In genomic region chr9:127479507-127480081, GRCh38 we compare ENCODE assay signal across 25 cellular contexts.
"Had no signal": no experiment of that assay in that cellular context is flagged by ENCODE, and none has a peak within 500 bp of the region (broad histone marks: within the 10 kb centered on the region; RNA-seq: fewer than 3 reads in every experiment).

No MANE protein-coding gene starts in this region.

- H3K4me1 ChIP-seq: parathyroid adenoma, psoas muscle, right lobe of liver, sigmoid colon, stomach, thyroid gland, tibial nerve, upper lobe of left lung, uterus had no signal

- H3K9ac ChIP-seq: parathyroid adenoma had no signal

- H3K4me3 ChIP-seq: ovary, psoas muscle, right lobe of liver, sigmoid colon, stomach, thoracic aorta, thyroid gland, tibial nerve, upper lobe of left lung, uterus had no signal

- H3K9me3 ChIP-seq: ovary, psoas muscle, right lobe of liver, sigmoid colon, stomach, thoracic aorta, thyroid gland, tibial nerve, upper lobe of left lung, uterus had no signal

- H3K27me3 ChIP-seq: ovary, right lobe of liver, sigmoid colon, stomach, thyroid gland, tibial nerve, upper lobe of left lung, uterus had no signal

- DNase-seq: naive thymus-derived CD8-positive, alpha-beta T cell; nephron progenitor cell; occipital lobe; ovary; right cardiac atrium; right lobe of liver; sigmoid colon; small intestine; stimulated activated CD4-positive, alpha-beta T cell treated with anti-CD3 and anti-CD28 coated beads, Interleukin-15, amount 100 ng/mL, for 24 hours; stimulated activated CD4-positive, alpha-beta T cell treated with anti-CD3 and anti-CD28 coated beads, Interleukin-2, amount 100 ng/mL, for 24 hours; stimulated activated CD4-positive, alpha-beta T cell treated with anti-CD3 and anti-CD28 coated beads, Interleukin-2, amount 100 ng/mL, for 48 hours; stimulated activated CD4-positive, alpha-beta T cell treated with anti-CD3 and anti-CD28 coated beads, Interleukin-4, amount 100 ng/mL, for 24 hours; stimulated activated naive B cell treated with anti-CD40 and anti-IgM and Interleukin-4, amounts not matched to agents 10 μg/mL and 1 μg/mL and 100 μg/mL, for 72 hours; stimulated activated naive CD4-positive, alpha-beta T cell treated with Interleukin-2 at 50 U/mL for 16 hours; stomach; thyroid gland; trophoblast cell; uterus had no signal

- H3K79me2 ChIP-seq: parathyroid adenoma had no signal

- H2AFZ ChIP-seq: parathyroid adenoma had no signal

- H3K27ac ChIP-seq: ovary, parathyroid adenoma, psoas muscle, right lobe of liver, sigmoid colon, stomach, thoracic aorta, thyroid gland, tibial nerve, upper lobe of left lung, uterus had no signal

- H3K36me3 ChIP-seq: ovary, uterus had no signal

- FAIRE-seq: small intestine had no signal

- ATAC-seq: naive thymus-derived CD8-positive, alpha-beta T cell; natural killer cell treated with Interleukin-12 subunit alpha and Interleukin-12 subunit beta and Interleukin-15 and Interleukin-18, amount 100 ng/mL, for 72 hours; psoas muscle; stimulated activated effector memory CD8-positive, alpha-beta T cell treated with anti-CD3 and anti-CD28 coated beads, Interleukin-12 subunit alpha, Interleukin-12 subunit beta, amount 100 ng/mL, for 72 hours; stimulated activated naive B cell treated with anti-CD40 and anti-IgM and Interleukin-4, amounts not matched to agents 10 μg/mL and 1 μg/mL and 100 μg/mL, for 72 hours had no signal
